20 cellular contexts compared by ENCODE assay signal in the genomic region with DNA sequence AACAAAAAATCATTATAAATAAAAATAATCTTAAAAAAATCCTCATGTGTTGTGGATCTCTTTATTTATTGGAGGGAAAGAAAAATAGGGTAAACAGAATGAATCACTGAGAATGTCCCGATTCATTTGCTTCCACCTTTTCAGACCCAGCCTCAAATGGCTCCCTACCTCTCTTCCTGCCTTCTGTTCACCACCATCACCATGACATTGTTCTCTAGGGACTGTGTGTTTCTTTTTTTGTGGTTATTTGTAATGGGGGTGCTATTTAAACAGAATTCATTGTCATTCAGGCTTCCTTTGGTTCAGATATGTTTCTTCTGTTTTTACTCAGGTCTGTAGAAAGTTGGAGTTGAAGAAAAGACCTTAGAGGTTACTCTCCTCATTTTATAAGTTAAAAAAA.
"Had no signal": no experiment of that assay in that cellular context is flagged by ENCODE, and none has a peak within 500 bp of the region (broad histone marks: within the 10 kb centered on the region; RNA-seq: fewer than 3 reads in every experiment).

No MANE protein-coding gene starts in this region.

- H3K27ac Mint-ChIP-seq: endodermal cell, memory B cell, mesothelial cell of epicardium, natural killer cell, type B pancreatic cell had no signal

- H3K4me3 Mint-ChIP-seq: endodermal cell, memory B cell, mesothelial cell of epicardium, natural killer cell, neural crest cell, type B pancreatic cell had no signal

- H3K4me3 ChIP-seq: left ventricle myocardium inferior, lower lobe of right lung, sigmoid colon, skin epidermis, suprapubic skin, thyroid gland, uterus had no signal

- H3K27me3 Mint-ChIP-seq: memory B cell, type B pancreatic cell had no signal

- H3K4me1 ChIP-seq: foreskin keratinocyte, left ventricle myocardium inferior, lower lobe of right lung, sigmoid colon, suprapubic skin, thyroid gland, uterus had no signal

- H3K27me3 ChIP-seq: foreskin keratinocyte, sigmoid colon, suprapubic skin, thyroid gland, uterus had no signal

- H3K9me3 Mint-ChIP-seq: type B pancreatic cell had no signal

- DNase-seq: dermis blood vessel endothelial cell; endodermal cell; erythroblast; foreskin keratinocyte; kidney; left cardiac atrium; left ventricle myocardium inferior; lower lobe of right lung; natural killer cell; posterior cingulate gyrus; sigmoid colon; stimulated activated naive CD8-positive, alpha-beta T cell treated with anti-CD3 and anti-CD28 coated beads, Interleukin-15, Interleukin-2, amounts not matched to agents 100 U/mL and 50 U/mL, for 24 hours; thyroid gland; uterus had no signal

- H3K36me3 ChIP-seq: left ventricle myocardium inferior, lower lobe of right lung, sigmoid colon, suprapubic skin, thyroid gland, uterus had no signal

- ATAC-seq: foreskin keratinocyte; left cardiac atrium; lower lobe of right lung; natural killer cell; stimulated activated naive CD8-positive, alpha-beta T cell treated with anti-CD3 and anti-CD28 coated beads, Interleukin-15, Interleukin-2, amounts not matched to agents 100 U/mL and 50 U/mL, for 24 hours had no signal

- H3K27ac ChIP-seq: foreskin keratinocyte, left ventricle myocardium inferior, lower lobe of right lung, sigmoid colon, skin epidermis, suprapubic skin, thyroid gland, uterus had no signal

- H3K9me3 ChIP-seq: lower lobe of right lung, sigmoid colon, suprapubic skin, thyroid gland, uterus had no signal

- H3K36me3 Mint-ChIP-seq: memory B cell, mesothelial cell of epicardium, natural killer cell, type B pancreatic cell had no signal

- H3K4me1 Mint-ChIP-seq: endodermal cell, memory B cell, mesothelial cell of epicardium, natural killer cell, neural crest cell had no signal
